In the genomic region with DNA sequence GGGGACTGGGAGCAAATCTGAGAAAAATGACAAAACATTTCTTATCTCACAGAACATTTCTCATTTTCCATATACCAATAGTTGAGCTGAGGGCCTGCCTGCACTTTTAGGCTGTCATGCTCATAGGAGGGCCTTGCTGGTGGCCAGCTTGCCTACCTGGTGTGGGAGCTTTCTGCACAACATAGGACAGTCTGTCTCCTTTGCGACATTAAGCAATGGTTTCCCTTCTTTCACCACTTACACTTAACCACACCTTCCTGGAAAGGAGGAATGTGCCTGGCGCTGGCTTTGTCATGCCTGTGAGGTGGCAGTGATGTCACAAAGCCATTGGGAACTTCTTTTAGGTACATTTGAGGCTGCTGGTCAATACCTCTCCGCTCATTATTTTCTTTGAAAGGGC, we compare ENCODE assay signal across 19 cellular contexts.
"Had no signal": no experiment of that assay in that cellular context is flagged by ENCODE, and none has a peak within 500 bp of the region (broad histone marks: within the 10 kb centered on the region; RNA-seq: fewer than 3 reads in every experiment).

No MANE protein-coding gene starts in this region.

- H3K4me3 Mint-ChIP-seq: activated CD4-positive, alpha-beta T cell treated with anti-CD3 and anti-CD28 coated beads, Interleukin-2, amount 10 ng/mL, durations not matched to agents 7 days and 5 days; activated CD8-positive, alpha-beta memory T cell treated with anti-CD3 and anti-CD28 coated beads, Interleukin-2, amount 10 ng/mL, durations not matched to agents 7 days and 5 days; naive thymus-derived CD8-positive, alpha-beta T cell; T-helper 2 cell treated with Interferon-gamma antibody and Interleukin-4, amounts not matched to agents 5 μg/mL and 100 μg/mL, for 36 hours had no signal

- H3K27me3 ChIP-seq: neutrophil, right atrium auricular region, upper lobe of left lung had no signal

- H3K9me3 ChIP-seq: left ventricle myocardium inferior, mucosa of descending colon, neutrophil, right atrium auricular region, upper lobe of left lung had no signal

- DNase-seq: activated CD4-positive, alpha-beta T cell treated with anti-CD3 and anti-CD28 coated beads, Interleukin-2, amount 10 ng/mL, durations not matched to agents 7 days and 5 days; activated CD8-positive, alpha-beta memory T cell treated with anti-CD3 and anti-CD28 coated beads, Interleukin-2, amount 10 ng/mL, durations not matched to agents 7 days and 5 days; caudate nucleus; left ventricle myocardium inferior; mucosa of descending colon; naive thymus-derived CD8-positive, alpha-beta T cell; posterior cingulate gyrus; stimulated activated CD4-positive, alpha-beta T cell treated with anti-CD3 and anti-CD28 coated beads, Interleukin-15, amount 100 ng/mL, for 24 hours; stimulated activated CD4-positive, alpha-beta T cell treated with anti-CD3 and anti-CD28 coated beads, Interleukin-4, amount 100 ng/mL, for 24 hours; stimulated activated naive CD4-positive, alpha-beta T cell treated with Interleukin-2 at 50 U/mL for 16 hours; SW 1271; upper lobe of left lung had no signal

- H3K27me3 Mint-ChIP-seq: activated CD4-positive, alpha-beta T cell treated with anti-CD3 and anti-CD28 coated beads, Interleukin-2, amount 10 ng/mL, durations not matched to agents 7 days and 5 days; activated CD8-positive, alpha-beta memory T cell treated with anti-CD3 and anti-CD28 coated beads, Interleukin-2, amount 10 ng/mL, durations not matched to agents 7 days and 5 days; naive thymus-derived CD8-positive, alpha-beta T cell had no signal

- H3K27ac Mint-ChIP-seq: activated CD4-positive, alpha-beta T cell treated with anti-CD3 and anti-CD28 coated beads, Interleukin-2, amount 10 ng/mL, durations not matched to agents 7 days and 5 days; activated CD8-positive, alpha-beta memory T cell treated with anti-CD3 and anti-CD28 coated beads, Interleukin-2, amount 10 ng/mL, durations not matched to agents 7 days and 5 days; T-helper 2 cell treated with Interferon-gamma antibody and Interleukin-4, amounts not matched to agents 5 μg/mL and 100 μg/mL, for 36 hours had no signal

- FAIRE-seq: colon, endometrium, keratinocyte had no signal

- H3K9me3 Mint-ChIP-seq: activated CD4-positive, alpha-beta T cell treated with anti-CD3 and anti-CD28 coated beads, Interleukin-2, amount 10 ng/mL, durations not matched to agents 7 days and 5 days; naive thymus-derived CD8-positive, alpha-beta T cell; T-helper 2 cell treated with Interferon-gamma antibody and Interleukin-4, amounts not matched to agents 5 μg/mL and 100 μg/mL, for 36 hours had no signal

- H3K27ac ChIP-seq: left ventricle myocardium inferior, neutrophil, upper lobe of left lung had no signal

- H3K4me3 ChIP-seq: left ventricle myocardium inferior, mucosa of descending colon, right atrium auricular region, skin epidermis, upper lobe of left lung had no signal

- ATAC-seq: activated CD8-positive, alpha-beta memory T cell treated with anti-CD3 and anti-CD28 coated beads, Interleukin-2, amount 10 ng/mL, durations not matched to agents 7 days and 5 days; mucosa of descending colon; naive thymus-derived CD8-positive, alpha-beta T cell had no signal
